13 cellular contexts compared by ENCODE assay signal in the genomic region with DNA sequence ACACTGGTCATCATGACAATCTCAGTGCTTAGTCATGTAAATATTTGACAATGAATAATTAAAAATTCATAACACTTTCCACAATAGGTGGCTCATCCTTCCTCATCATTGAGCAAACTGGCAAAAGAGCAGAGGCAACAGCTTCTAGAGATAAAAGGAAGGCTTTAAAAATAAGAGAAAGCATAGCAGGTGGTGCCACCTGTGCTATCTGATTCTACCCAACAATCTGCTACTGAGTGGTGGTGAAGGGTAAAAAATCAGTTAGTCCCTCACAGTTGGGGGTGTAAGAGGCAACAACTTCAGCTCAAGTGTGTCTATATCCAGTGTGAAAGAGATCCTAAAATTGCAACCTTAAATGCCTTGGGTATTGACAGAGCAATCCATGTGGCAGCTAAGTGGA.
"Had no signal": no experiment of that assay in that cellular context is flagged by ENCODE, and none has a peak within 500 bp of the region (broad histone marks: within the 10 kb centered on the region; RNA-seq: fewer than 3 reads in every experiment).

No MANE protein-coding gene starts in this region.

- H3K4me1 ChIP-seq: adrenal gland, breast epithelium, esophagus muscularis mucosa, gastroesophageal sphincter, left ventricle myocardium inferior had no signal

- DNase-seq: activated CD4-positive, alpha-beta T cell treated with anti-CD3 and anti-CD28 coated beads, Interleukin-2, amount 50 U/mL, for 48 hours; activated gamma-delta T cell treated with Interleukin-2 at 50 U/mL for 16 hours; adrenal gland; cerebellar nuclear complex; effector CD4-positive, alpha-beta T cell; heart left ventricle; left ventricle myocardium inferior; mammary epithelial cell; midbrain; stimulated activated naive B cell treated with anti-CD40 and anti-IgM and Interleukin-4, amounts not matched to agents 10 μg/mL and 1 μg/mL and 100 μg/mL, for 72 hours had no signal

- H3K27me3 ChIP-seq: adrenal gland, breast epithelium, esophagus muscularis mucosa, gastroesophageal sphincter, heart left ventricle had no signal

- H3K4me3 ChIP-seq: adrenal gland, breast epithelium, esophagus muscularis mucosa, gastroesophageal sphincter, heart left ventricle, left ventricle myocardium inferior had no signal

- H3K27ac ChIP-seq: adrenal gland, breast epithelium, esophagus muscularis mucosa, gastroesophageal sphincter, heart left ventricle, left ventricle myocardium inferior had no signal

- H3K9me3 ChIP-seq: adrenal gland, breast epithelium, esophagus muscularis mucosa, gastroesophageal sphincter, left ventricle myocardium inferior had no signal

- H3K36me3 ChIP-seq: adrenal gland, breast epithelium, esophagus muscularis mucosa, gastroesophageal sphincter, heart left ventricle, left ventricle myocardium inferior had no signal
